In the genomic region with DNA sequence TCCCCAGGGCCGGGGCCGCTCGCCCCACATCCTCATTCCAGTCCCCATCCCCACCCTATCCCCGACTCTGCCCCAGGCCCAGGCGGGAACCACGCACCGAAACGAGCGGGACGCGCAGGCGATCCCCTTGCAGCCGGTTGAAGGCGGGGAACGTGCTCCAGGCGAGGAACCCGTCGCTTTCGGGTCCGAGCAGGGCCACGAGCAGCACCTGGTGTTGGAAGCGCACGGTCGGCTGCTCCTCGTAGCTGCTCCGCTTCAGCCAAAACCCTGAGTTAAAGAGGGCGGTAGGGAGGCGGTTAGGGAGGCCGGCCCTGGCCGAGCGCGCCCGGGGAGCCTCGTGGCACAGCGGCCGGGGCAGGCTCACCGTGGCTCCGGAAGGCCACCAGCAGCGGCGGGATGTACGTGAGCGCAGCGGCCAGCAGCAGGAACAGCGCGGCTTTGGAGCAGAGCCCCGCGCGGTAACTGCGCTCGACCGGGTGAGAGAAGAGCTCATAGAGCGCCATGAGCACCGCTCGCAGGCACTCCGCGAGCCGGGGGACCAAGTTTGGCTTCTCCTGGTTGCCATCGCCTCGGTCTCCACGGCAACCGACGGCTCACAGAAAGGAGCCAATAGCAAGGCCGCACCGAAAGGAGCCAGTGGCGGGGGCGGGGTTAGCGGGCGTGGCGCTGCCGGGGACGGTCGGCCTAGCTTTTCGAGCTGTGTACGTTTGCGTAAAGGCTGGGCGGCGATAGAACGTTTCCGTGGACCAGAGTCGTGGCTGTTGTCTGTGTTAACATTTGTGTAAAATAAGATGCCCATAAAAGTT, we compare ENCODE assay signal across 8 cellular contexts.
DNase-seq lines count a peak whose midpoint lies in the region; ATAC-seq and TF ChIP-seq lines count a peak whose summit lies in the region.

TSS of gene TMEM231 (minus strand) at position 546 of the 806 bp plus-strand sequence. CDS start at position 503, 43 bp downstream.

- peak within 1 kb of the TSS; percentile 81 for H3K4me3 ChIP-seq in choroid plexus epithelial cell (ENCODE audit: low read depth, low read length)

- peak; percentile 94 for ATAC-seq in HG03175 (IDR thresholded peaks at IDR 0.05; ENCODE audit: unreplicated experiment)

- TF ChIP-seq POLR2A in GM18951 (IDR thresholded peaks at IDR 0.05; ENCODE audit: extremely low read depth, insufficient read depth, insufficient read length) = peak; percentile 36

- in situ Hi-C loops in GM18951 (cut with MboI; ENCODE audit: low sequenced_read_pairs, unreplicated experiment) = no loop called here

- no peak for TF ChIP-seq CTCF in choroid plexus epithelial cell (conservative IDR thresholded peaks at IDR 0.05; ENCODE audit: low read depth, low read length)

- DNase-seq in AG20443 (ENCODE audit: low spot score) = peak; percentile 97
- DNase-seq in NCI-H446 treated with DMSO at 0.1 percent for 48 hours (lab: John Stamatoyannopoulos, UW) = peak; percentile 60
- DNase-seq in activated CD4-positive, alpha-beta T cell treated with anti-CD3 and anti-CD28 coated beads for 24 hours (ENCODE audit: low read depth in 2 of 2) = peak; percentile 97 to 98
- peak; percentile 95 for DNase-seq in choroid plexus epithelial cell (ENCODE audit: low read depth)
- peak; percentile 94 for DNase-seq in kidney tubule cell (ENCODE audit: low spot score)
- peak; percentile 91 to 95 for DNase-seq in stimulated activated CD4-positive, alpha-beta T cell treated with anti-CD3 and anti-CD28 coated beads, Interleukin-1b, Interleukin-23, amount 100 ng/mL, for 1 hour (ENCODE audit: low read depth in 2 of 2)

Comparison
In these comparisons a context has a peak if more than half of its experiments do, and no peak if none do; other contexts are left out.
1. Peak in every context shown above with its lines: DNase-seq, ATAC-seq and H3K4me3 ChIP-seq.